In the genomic region with DNA sequence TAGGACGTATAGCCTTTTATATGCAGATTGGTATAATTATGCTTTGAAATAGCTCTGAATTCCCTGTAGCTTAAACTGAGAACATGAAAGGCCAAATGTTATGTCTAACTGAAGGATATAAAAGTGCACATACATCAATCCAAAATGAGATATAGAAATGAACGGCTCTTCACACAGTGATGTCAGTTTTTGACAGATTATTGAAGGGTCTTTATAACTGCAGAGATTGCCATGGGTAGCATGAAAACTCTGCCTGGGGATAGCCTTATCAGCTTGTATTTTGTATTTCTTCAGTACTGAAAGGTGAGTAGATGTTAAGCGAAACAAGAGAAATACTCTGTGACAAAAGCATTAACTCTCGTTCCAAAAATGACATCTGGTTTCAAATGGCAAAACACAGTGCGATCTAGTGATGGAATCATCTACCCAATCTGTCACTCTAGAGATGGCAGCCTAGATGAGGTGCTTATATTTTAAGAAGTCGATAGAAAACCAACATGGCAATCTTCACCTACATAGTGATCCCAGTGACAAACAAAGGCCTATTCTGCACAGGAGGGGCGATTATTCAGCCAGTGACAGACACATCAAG, we compare ENCODE assay signal across 26 cellular contexts. TPM values are rescaled to one million over a fixed set of nuclear protein-coding genes. Genes with fewer than 3 reads are reported as not detected.
"Had no signal": no experiment of that assay in that cellular context is flagged by ENCODE, and none has a peak within 500 bp of the region (broad histone marks: within the 10 kb centered on the region; RNA-seq: fewer than 3 reads in every experiment).

No MANE protein-coding gene starts in this region.

- H3K4me1 Mint-ChIP-seq: IgD-negative memory B cell had no signal

- H3K9ac ChIP-seq: KMS-11, SK-N-SH had no signal

- H3K4me2 ChIP-seq: KMS-11, SK-N-SH had no signal

- H3K4me3 ChIP-seq: K562 had no signal

- H3K36me3 Mint-ChIP-seq: IgD-negative memory B cell had no signal

- H3K9me3 ChIP-seq: SK-N-SH had no signal

- H3K9me2 ChIP-seq: SK-N-SH had no signal

- DNase-seq: MV-4-11, NCI-H1048, NCI-H1105, NCI-H1417, NCI-H1436 treated with DMSO at 0.1 percent for 48 hours, NCI-H1694, NCI-H187 treated with DMSO at 0.1 percent for 48 hours, NCI-H2029 treated with DMSO at 0.1 percent for 48 hours, NCI-H226, NCI-H446, NCI-H510A, NCI-H524 treated with DMSO at 0.1 percent for 48 hours, NCI-H69, NCI-H774, PC-3, SHP77, SK-N-SH, SW 1271 had no signal

- H3K27ac Mint-ChIP-seq: IgD-negative memory B cell had no signal

- H3K27ac ChIP-seq: HL-60, KMS-11, RWPE1 had no signal

- H3K4me3 Mint-ChIP-seq: IgD-negative memory B cell had no signal

- ATAC-seq: K562, Panc1, PC-3 had no signal

- H3K27me3 Mint-ChIP-seq: IgD-negative memory B cell had no signal

RNA-seq across cellular contexts. Expression of a gene that starts 59.7 kb away (rescaled TPM):
- total RNA-seq: MCF 10A, OCI-LY7 had no signal
- polyA plus RNA-seq: IgD-negative memory B cell had no signal
